Comparison of ENCODE assay signal across 22 cellular contexts in the genomic region with DNA sequence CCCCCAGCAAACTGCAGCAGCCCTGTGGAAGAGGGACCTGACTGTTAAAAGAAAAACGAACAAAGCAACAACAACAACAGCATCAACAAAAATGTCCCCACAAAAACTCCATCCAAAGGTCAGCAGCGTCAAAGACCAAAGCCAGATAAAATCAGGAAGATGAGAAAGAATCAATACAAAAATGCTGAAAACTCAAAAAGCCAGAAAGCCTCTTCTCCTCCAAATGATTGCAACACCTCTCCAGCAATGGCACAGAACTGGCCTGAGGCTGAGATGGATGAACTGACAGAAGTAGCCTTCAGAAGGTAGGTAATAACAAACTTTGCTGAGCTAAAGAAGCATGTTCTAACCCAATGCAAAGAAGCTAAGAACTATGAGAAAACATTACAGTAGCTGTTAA.
"Had no signal": no experiment of that assay in that cellular context is flagged by ENCODE, and none has a peak within 500 bp of the region (broad histone marks: within the 10 kb centered on the region; RNA-seq: fewer than 3 reads in every experiment).

No MANE protein-coding gene starts in this region.

- H3K27ac ChIP-seq: dorsolateral prefrontal cortex, epithelial cell of prostate, gastrocnemius medialis, ovary, stomach, thyroid gland, upper lobe of left lung had no signal

- H3K4me2 ChIP-seq: smooth muscle cell had no signal

- H3K9me3 ChIP-seq: gastrocnemius medialis, ovary, thyroid gland, upper lobe of left lung had no signal

- DNase-seq: dorsolateral prefrontal cortex; effector CD4-positive, alpha-beta T cell; foreskin fibroblast; gastrocnemius medialis; head of caudate nucleus; left cardiac atrium; left ventricle myocardium superior; natural killer cell; occipital lobe; ovary; stimulated activated CD4-positive, alpha-beta T cell treated with anti-CD3 and anti-CD28 coated beads, Interleukin-2, amount 100 ng/mL, for 24 hours; stimulated activated CD4-positive, alpha-beta T cell treated with anti-CD3 and anti-CD28 coated beads, Interleukin-4, amount 100 ng/mL, for 24 hours; stimulated activated naive CD4-positive, alpha-beta T cell treated with Interleukin-2 at 50 U/mL for 16 hours; stomach; thyroid gland; upper lobe of left lung had no signal

- H3K36me3 ChIP-seq: gastrocnemius medialis, ovary, stomach, thyroid gland, upper lobe of left lung had no signal

- H3K27me3 ChIP-seq: dorsolateral prefrontal cortex, gastrocnemius medialis, ovary, stomach, thyroid gland, upper lobe of left lung had no signal

- H3K4me1 ChIP-seq: gastrocnemius medialis, stomach, thyroid gland, upper lobe of left lung had no signal

- ATAC-seq: esophagus mucosa; gastrocnemius medialis; left cardiac atrium; left ventricle myocardium superior; natural killer cell; sciatic nerve; stimulated activated effector memory CD8-positive, alpha-beta T cell treated with anti-CD3 and anti-CD28 coated beads, Interleukin-12 subunit alpha, Interleukin-12 subunit beta, amount 100 ng/mL, for 72 hours had no signal

- H3K4me3 ChIP-seq: dorsolateral prefrontal cortex, gastrocnemius medialis, lung, ovary, smooth muscle cell, stomach, thyroid gland, upper lobe of left lung had no signal
